In genomic region chr2:148887349-148888002, GRCh38 we compare ENCODE assay signal across 8 cellular contexts. TPM values are rescaled to one million over a fixed set of nuclear protein-coding genes. Genes with fewer than 3 reads are reported as not detected.
DNase-seq lines count a peak whose midpoint lies in the region; ATAC-seq and TF ChIP-seq lines count a peak whose summit lies in the region.

No MANE protein-coding gene starts in this region.

- peaks cover 9% of the 10 kb centered on the region for H3K27me3 ChIP-seq in kidney epithelial cell (ENCODE audit: control insufficient read depth, insufficient read depth, low read length)
- H3K27me3 ChIP-seq in testis: no peaks in the 10 kb centered on the region

- no peak overlapping the region for H3K27ac ChIP-seq in testis

- H3K27me3 Mint-ChIP-seq in activated CD8-positive, alpha-beta memory T cell treated with anti-CD3 and anti-CD28 coated beads, Interleukin-2, amount 10 ng/mL, durations not matched to agents 7 days and 5 days: peaks cover 10% of the 10 kb centered on the region
- peaks cover 14% of the 10 kb centered on the region for H3K27me3 Mint-ChIP-seq in activated T-helper 1 cell treated with anti-CD3 and anti-CD28 coated beads, Interleukin-12 subunit alpha, Interleukin-12 subunit beta, Interleukin-2, Interleukin-4 antibody, amounts not matched to agents 30 ng/mL and 10 ng/mL and 1 ng/mL, durations not matched to agents 14 hours and 24 hours and 36 hours (ENCODE audit: insufficient read depth)

- WGBS in testis, 2 donors: 6 to 8% methylated on average over 19 of the region's 19 CpGs

- CTCF ChIA-PET in activated CD8-positive, alpha-beta memory T cell treated with anti-CD3 and anti-CD28 coated beads, Interleukin-2, amount 10 ng/mL, durations not matched to agents 7 days and 5 days (lab: Charles Lee): interaction anchor here (1.2 to 1.6 kb wide), 3 partner anchors 8 to 40 kb away, joined by 3 to 6 read pairs (median 4); no protein-coding TSS in a partner anchor
- CTCF ChIA-PET in HEK293T (lab: Yijun Ruan, JAX): no interaction called here

- H3K9me3 Mint-ChIP-seq in activated CD8-positive, alpha-beta memory T cell treated with anti-CD3 and anti-CD28 coated beads, Interleukin-2, amount 10 ng/mL, durations not matched to agents 7 days and 5 days (ENCODE audit: low read depth): no peaks in the 10 kb centered on the region
- peaks cover 9% of the 10 kb centered on the region for H3K9me3 Mint-ChIP-seq in activated T-helper 1 cell treated with anti-CD3 and anti-CD28 coated beads, Interleukin-12 subunit alpha, Interleukin-12 subunit beta, Interleukin-2, Interleukin-4 antibody, amounts not matched to agents 30 ng/mL and 10 ng/mL and 1 ng/mL, durations not matched to agents 14 hours and 24 hours and 36 hours

- H3K4me3 ChIP-seq in kidney epithelial cell (ENCODE audit: low read depth, low read length) (peak overlapping the region; percentile 38), testis (peak overlapping the region; percentile 43 to 63)

- H3K36me3 ChIP-seq in kidney epithelial cell (ENCODE audit: control insufficient read depth, insufficient read depth, low read length) (no peaks in the 10 kb centered on the region), testis (ENCODE audit: low read depth, missing control alignments) (no peaks in the 10 kb centered on the region)

- H3K27ac Mint-ChIP-seq in activated CD8-positive, alpha-beta memory T cell treated with anti-CD3 and anti-CD28 coated beads, Interleukin-2, amount 10 ng/mL, durations not matched to agents 7 days and 5 days: peak overlapping the region; percentile 39
- no peak overlapping the region for H3K27ac Mint-ChIP-seq in activated T-helper 1 cell treated with anti-CD3 and anti-CD28 coated beads, Interleukin-12 subunit alpha, Interleukin-12 subunit beta, Interleukin-2, Interleukin-4 antibody, amounts not matched to agents 30 ng/mL and 10 ng/mL and 1 ng/mL, durations not matched to agents 14 hours and 24 hours and 36 hours

- DNase-seq in activated CD8-positive, alpha-beta memory T cell treated with anti-CD3 and anti-CD28 coated beads, Interleukin-2, amount 10 ng/mL, durations not matched to agents 7 days and 5 days: no peak
- no peak for DNase-seq in activated CD8-positive, alpha-beta memory T cell treated with anti-CD3 and anti-CD28 coated beads for 24 hours
- DNase-seq in activated T-helper 1 cell treated with anti-CD3 and anti-CD28 coated beads, Interleukin-12 subunit alpha, Interleukin-12 subunit beta, Interleukin-2, Interleukin-4 antibody, amounts not matched to agents 30 ng/mL and 10 ng/mL and 1 ng/mL, durations not matched to agents 14 hours and 24 hours and 36 hours (ENCODE audit: low spot score): no peak
- DNase-seq in kidney epithelial cell (ENCODE audit: low read depth) (no peak), testis (no peak), HEK293T (ENCODE audit: extremely low spot score) (no peak)

- H3K36me3 Mint-ChIP-seq in activated CD8-positive, alpha-beta memory T cell treated with anti-CD3 and anti-CD28 coated beads, Interleukin-2, amount 10 ng/mL, durations not matched to agents 7 days and 5 days: peaks cover 13% of the 10 kb centered on the region
- peaks cover 8% of the 10 kb centered on the region for H3K36me3 Mint-ChIP-seq in activated T-helper 1 cell treated with anti-CD3 and anti-CD28 coated beads, Interleukin-12 subunit alpha, Interleukin-12 subunit beta, Interleukin-2, Interleukin-4 antibody, amounts not matched to agents 30 ng/mL and 10 ng/mL and 1 ng/mL, durations not matched to agents 14 hours and 24 hours and 36 hours (ENCODE audit: low read depth)

- intact Hi-C loops in activated T-helper 1 cell treated with anti-CD3 and anti-CD28 coated beads, Interleukin-12 subunit alpha, Interleukin-12 subunit beta, Interleukin-2, Interleukin-4 antibody, amounts not matched to agents 30 ng/mL and 10 ng/mL and 1 ng/mL, durations not matched to agents 14 hours and 24 hours and 36 hours (cut with micrococcal nuclease): loop anchor here (1.0 kb wide), 1 partner anchor 12 kb away; the partner anchor contains the start of gene KIF5C
- intact Hi-C loops in testis (cut with DNase I; ENCODE audit: low total_unique reads): no loop called here

- H3K4me1 Mint-ChIP-seq in activated CD8-positive, alpha-beta memory T cell treated with anti-CD3 and anti-CD28 coated beads, Interleukin-2, amount 10 ng/mL, durations not matched to agents 7 days and 5 days: peaks cover 13% of the 10 kb centered on the region
- peaks cover 16% of the 10 kb centered on the region for H3K4me1 Mint-ChIP-seq in activated T-helper 1 cell treated with anti-CD3 and anti-CD28 coated beads, Interleukin-12 subunit alpha, Interleukin-12 subunit beta, Interleukin-2, Interleukin-4 antibody, amounts not matched to agents 30 ng/mL and 10 ng/mL and 1 ng/mL, durations not matched to agents 14 hours and 24 hours and 36 hours (ENCODE audit: low read depth)

- ATAC-seq in activated CD8-positive, alpha-beta memory T cell treated with anti-CD3 and anti-CD28 coated beads, Interleukin-2, amount 10 ng/mL, durations not matched to agents 7 days and 5 days: peak; percentile 49
- ATAC-seq in GM21526 (IDR thresholded peaks at IDR 0.05; ENCODE audit: low FRiP score, unreplicated experiment) (no peak), HG02642 (IDR thresholded peaks at IDR 0.05; ENCODE audit: poor library complexity, unreplicated experiment) (no peak)

- H3K4me3 Mint-ChIP-seq in activated CD8-positive, alpha-beta memory T cell treated with anti-CD3 and anti-CD28 coated beads, Interleukin-2, amount 10 ng/mL, durations not matched to agents 7 days and 5 days: peak overlapping the region; percentile 75
- peak overlapping the region; percentile 74 for H3K4me3 Mint-ChIP-seq in activated T-helper 1 cell treated with anti-CD3 and anti-CD28 coated beads, Interleukin-12 subunit alpha, Interleukin-12 subunit beta, Interleukin-2, Interleukin-4 antibody, amounts not matched to agents 30 ng/mL and 10 ng/mL and 1 ng/mL, durations not matched to agents 14 hours and 24 hours and 36 hours

- peaks cover 8% of the 10 kb centered on the region for H3K4me1 ChIP-seq in testis

- POLR2A ChIA-PET in HEK293T (lab: Yijun Ruan, JAX): no interaction called here

- TF ChIP-seq POLR2A in testis (IDR thresholded peaks at IDR 0.05): no peak

- TF ChIP-seq CTCF in kidney epithelial cell (IDR thresholded peaks at IDR 0.05; ENCODE audit: insufficient read depth, low read length, poor library complexity, severe bottlenecking) (no peak), testis (IDR thresholded peaks at IDR 0.05) (no peak)

- H3K9me3 ChIP-seq in testis: no peaks in the 10 kb centered on the region

TF ChIP-seq in HEK293T, 16 proteins besides CTCF, POLR2A, EP300 and RAD21:
- no peak for TF ChIP-seq FOXK2 (IDR thresholded peaks at IDR 0.05)
- no peak for TF ChIP-seq HDGF (IDR thresholded peaks at IDR 0.05; ENCODE audit: borderline replicate concordance)
- no peak for TF ChIP-seq ELF4 (IDR thresholded peaks at IDR 0.05)
- no peak for TF ChIP-seq FOXA1 (IDR thresholded peaks at IDR 0.05)
- TF ChIP-seq ZNF384 (IDR thresholded peaks at IDR 0.05): no peak
- TF ChIP-seq BHLHE40 (IDR thresholded peaks at IDR 0.05; ENCODE audit: borderline replicate concordance): no peak
- TF ChIP-seq TARDBP (IDR thresholded peaks at IDR 0.05): no peak
- TF ChIP-seq L3MBTL2 (conservative IDR thresholded peaks at IDR 0.05): no peak
- no peak for TF ChIP-seq CTBP1 (IDR thresholded peaks at IDR 0.05; ENCODE audit: borderline replicate concordance)
- TF ChIP-seq SUZ12 (IDR thresholded peaks at IDR 0.05): no peak
- no peak for TF ChIP-seq SP1 (IDR thresholded peaks at IDR 0.05)
- TF ChIP-seq ARNT (IDR thresholded peaks at IDR 0.05): no peak
- no peak for TF ChIP-seq NFRKB (IDR thresholded peaks at IDR 0.05)
- no peak for TF ChIP-seq FOXM1 (IDR thresholded peaks at IDR 0.05; ENCODE audit: borderline replicate concordance)
- TF ChIP-seq, protein P1, sequence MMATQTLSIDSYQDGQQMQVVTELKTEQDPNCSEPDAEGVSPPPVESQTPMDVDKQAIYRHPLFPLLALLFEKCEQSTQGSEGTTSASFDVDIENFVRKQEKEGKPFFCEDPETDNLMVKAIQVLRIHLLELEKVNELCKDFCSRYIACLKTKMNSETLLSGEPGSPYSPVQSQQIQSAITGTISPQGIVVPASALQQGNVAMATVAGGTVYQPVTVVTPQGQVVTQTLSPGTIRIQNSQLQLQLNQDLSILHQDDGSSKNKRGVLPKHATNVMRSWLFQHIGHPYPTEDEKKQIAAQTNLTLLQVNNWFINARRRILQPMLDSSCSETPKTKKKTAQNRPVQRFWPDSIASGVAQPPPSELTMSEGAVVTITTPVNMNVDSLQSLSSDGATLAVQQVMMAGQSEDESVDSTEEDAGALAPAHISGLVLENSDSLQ (IDR thresholded peaks at IDR 0.05): no peak
- TF ChIP-seq LEF1 (IDR thresholded peaks at IDR 0.05; ENCODE audit: borderline replicate concordance): no peak

RNA-seq across cellular contexts. Expression of gene KIF5C, which starts 12.4 kb away (rescaled TPM):
- total RNA-seq in activated CD8-positive, alpha-beta memory T cell treated with anti-CD3 and anti-CD28 coated beads, Interleukin-2, amount 10 ng/mL, durations not matched to agents 7 days and 5 days: 10 to 100 TPM; 16.2 to 18.3 TPM
- total RNA-seq in activated T-helper 1 cell treated with anti-CD3 and anti-CD28 coated beads, Interleukin-12 subunit alpha, Interleukin-12 subunit beta, Interleukin-2, Interleukin-4 antibody, amounts not matched to agents 30 ng/mL and 10 ng/mL and 1 ng/mL, durations not matched to agents 14 hours and 24 hours and 36 hours: 17.9 and 20.7 TPM in 2 replicates
- total RNA-seq in kidney epithelial cell (7.0 and 8.7 TPM in 2 replicates), testis (100 to 1,000 TPM; 146 to 159 TPM)
- 57.0 TPM for polyA plus RNA-seq in testis (ENCODE audit: insufficient read depth, low read depth, low replicate concordance)
